ENCODE assay signal across 9 cellular contexts in the genomic region with DNA sequence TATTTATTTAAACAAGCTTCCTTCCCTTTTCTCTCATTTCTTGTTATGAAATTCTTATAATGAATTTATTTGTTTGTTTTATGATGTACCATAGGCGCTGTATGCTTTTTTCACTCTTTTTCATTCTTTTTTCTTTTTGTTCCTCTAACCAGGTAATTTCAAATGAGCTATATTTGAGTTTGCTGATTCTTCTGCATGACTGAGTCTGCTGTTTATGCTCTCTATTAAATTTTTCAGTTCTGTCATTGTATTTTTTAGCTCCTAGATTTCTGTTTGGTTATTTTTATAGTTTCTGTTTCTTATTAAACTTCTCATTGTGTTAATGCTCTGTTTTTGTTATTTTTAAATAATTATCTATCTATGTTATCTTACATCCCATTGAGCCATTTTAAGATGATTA.
"Had no signal": no experiment of that assay in that cellular context is flagged by ENCODE, and none has a peak within 500 bp of the region (broad histone marks: within the 10 kb centered on the region; RNA-seq: fewer than 3 reads in every experiment).

No MANE protein-coding gene starts in this region.

- ATAC-seq: HCT116 had no signal

- H3K36me3 ChIP-seq: HAP-1 had no signal

- DNase-seq: GM23248, GOT3, H7, HFFc6, IMR-90, KG1 had no signal

- H3K9ac ChIP-seq: GM23248 had no signal

- H3K27ac Mint-ChIP-seq: HFFc6 had no signal

- H3K4me1 ChIP-seq: HAP-1 had no signal

- H2AFZ ChIP-seq: GM23248 had no signal

- H3K4me3 ChIP-seq: GM23248, HAP-1 had no signal

- H3K27ac ChIP-seq: GM23248, HL-60 had no signal

- H3K9me3 ChIP-seq: HAP-1 had no signal

- H3K4me3 Mint-ChIP-seq: HFFc6 had no signal
